Comparison of ENCODE assay signal across 21 cellular contexts in the genomic region with DNA sequence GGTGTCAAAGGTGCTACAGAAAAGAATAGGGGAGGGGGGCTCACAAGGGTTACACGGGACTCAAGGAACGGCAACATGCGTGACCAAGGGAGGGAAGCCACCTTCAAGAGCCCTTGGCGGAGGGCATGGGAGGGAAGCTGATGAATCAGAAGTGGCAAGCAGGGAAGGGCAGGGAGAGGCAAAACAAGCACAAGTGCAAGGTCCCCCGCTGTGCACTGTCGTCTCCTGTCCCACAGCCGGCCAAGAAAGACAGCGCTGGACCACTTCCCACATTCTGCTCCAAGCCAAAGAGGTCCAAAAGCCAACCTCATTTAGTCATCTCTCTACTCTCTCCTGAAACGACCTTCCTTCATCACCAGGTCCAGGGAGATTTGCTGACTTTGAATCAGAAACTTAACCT.
"Had no signal": no experiment of that assay in that cellular context is flagged by ENCODE, and none has a peak within 500 bp of the region (broad histone marks: within the 10 kb centered on the region; RNA-seq: fewer than 3 reads in every experiment).

No MANE protein-coding gene starts in this region.

- H3K9me3 ChIP-seq: esophagus muscularis mucosa, gastroesophageal sphincter, lower lobe of right lung, neutrophil, pancreas, right lobe of liver, thoracic aorta, transverse colon, vagina had no signal

- H3K36me3 ChIP-seq: esophagus muscularis mucosa, gastroesophageal sphincter, lower lobe of right lung, neutrophil, pancreas, right lobe of liver, thoracic aorta, transverse colon, vagina had no signal

- H3K4me3 ChIP-seq: coronary artery, esophagus muscularis mucosa, gastroesophageal sphincter, lower lobe of right lung, pancreas, right lobe of liver, thoracic aorta, transverse colon, vagina had no signal

- DNase-seq: dermis blood vessel endothelial cell; effector memory CD4-positive, alpha-beta T cell; foreskin keratinocyte; hypothalamus; immature natural killer cell; left ventricle myocardium superior; lower lobe of right lung; natural killer cell; pancreas; right lobe of liver; small intestine; stimulated activated CD4-positive, alpha-beta T cell treated with anti-CD3 and anti-CD28 coated beads, Interleukin-15, amount 100 ng/mL, for 24 hours; stimulated activated CD4-positive, alpha-beta T cell treated with anti-CD3 and anti-CD28 coated beads, Interleukin-2, amount 100 ng/mL, for 48 hours; stimulated activated naive B cell treated with anti-CD40 and anti-IgM and Interleukin-4, amounts not matched to agents 10 μg/mL and 1 μg/mL and 100 μg/mL, for 72 hours; transverse colon had no signal

- H3K4me1 ChIP-seq: esophagus muscularis mucosa, foreskin keratinocyte, gastroesophageal sphincter, lower lobe of right lung, pancreas, right lobe of liver, transverse colon, vagina had no signal

- H3K27ac ChIP-seq: coronary artery, esophagus muscularis mucosa, foreskin keratinocyte, gastroesophageal sphincter, lower lobe of right lung, neutrophil, pancreas, right lobe of liver, thoracic aorta, transverse colon, vagina had no signal

- H3K27me3 ChIP-seq: esophagus muscularis mucosa, foreskin keratinocyte, gastroesophageal sphincter, neutrophil, pancreas, right lobe of liver, transverse colon, vagina had no signal

- ATAC-seq: foreskin keratinocyte; gastroesophageal sphincter; left ventricle myocardium superior; lower lobe of right lung; natural killer cell; pancreas; right lobe of liver; stimulated activated naive B cell treated with anti-CD40 and anti-IgM and Interleukin-4, amounts not matched to agents 10 μg/mL and 1 μg/mL and 100 μg/mL, for 72 hours had no signal
